In genomic region chr9:131382850-131383729, GRCh38 we compare ENCODE assay signal across 1 cellular context.
TF ChIP-seq lines count a peak whose summit lies in the region.

No MANE protein-coding gene starts in this region.

TF ChIP-seq in GM12878, 131 proteins besides CTCF, POLR2A, EP300 and RAD21 (continued from another document):
- no peak for TF ChIP-seq JUND (IDR thresholded peaks at IDR 0.05; ENCODE audit: low read depth, low read length)
- TF ChIP-seq SPI1 (IDR thresholded peaks at IDR 0.05; ENCODE audit: borderline replicate concordance, insufficient read depth, low read depth, low read length) = no peak
- no peak for TF ChIP-seq CHD2 (IDR thresholded peaks at IDR 0.05; ENCODE audit: borderline replicate concordance, low read depth, low read length)
- TF ChIP-seq, protein P1, sequence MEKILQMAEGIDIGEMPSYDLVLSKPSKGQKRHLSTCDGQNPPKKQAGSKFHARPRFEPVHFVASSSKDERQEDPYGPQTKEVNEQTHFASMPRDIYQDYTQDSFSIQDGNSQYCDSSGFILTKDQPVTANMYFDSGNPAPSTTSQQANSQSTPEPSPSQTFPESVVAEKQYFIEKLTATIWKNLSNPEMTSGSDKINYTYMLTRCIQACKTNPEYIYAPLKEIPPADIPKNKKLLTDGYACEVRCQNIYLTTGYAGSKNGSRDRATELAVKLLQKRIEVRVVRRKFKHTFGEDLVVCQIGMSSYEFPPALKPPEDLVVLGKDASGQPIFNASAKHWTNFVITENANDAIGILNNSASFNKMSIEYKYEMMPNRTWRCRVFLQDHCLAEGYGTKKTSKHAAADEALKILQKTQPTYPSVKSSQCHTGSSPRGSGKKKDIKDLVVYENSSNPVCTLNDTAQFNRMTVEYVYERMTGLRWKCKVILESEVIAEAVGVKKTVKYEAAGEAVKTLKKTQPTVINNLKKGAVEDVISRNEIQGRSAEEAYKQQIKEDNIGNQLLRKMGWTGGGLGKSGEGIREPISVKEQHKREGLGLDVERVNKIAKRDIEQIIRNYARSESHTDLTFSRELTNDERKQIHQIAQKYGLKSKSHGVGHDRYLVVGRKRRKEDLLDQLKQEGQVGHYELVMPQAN (conservative IDR thresholded peaks at IDR 0.05) = no peak
